13 cellular contexts compared by ENCODE assay signal in the genomic region with DNA sequence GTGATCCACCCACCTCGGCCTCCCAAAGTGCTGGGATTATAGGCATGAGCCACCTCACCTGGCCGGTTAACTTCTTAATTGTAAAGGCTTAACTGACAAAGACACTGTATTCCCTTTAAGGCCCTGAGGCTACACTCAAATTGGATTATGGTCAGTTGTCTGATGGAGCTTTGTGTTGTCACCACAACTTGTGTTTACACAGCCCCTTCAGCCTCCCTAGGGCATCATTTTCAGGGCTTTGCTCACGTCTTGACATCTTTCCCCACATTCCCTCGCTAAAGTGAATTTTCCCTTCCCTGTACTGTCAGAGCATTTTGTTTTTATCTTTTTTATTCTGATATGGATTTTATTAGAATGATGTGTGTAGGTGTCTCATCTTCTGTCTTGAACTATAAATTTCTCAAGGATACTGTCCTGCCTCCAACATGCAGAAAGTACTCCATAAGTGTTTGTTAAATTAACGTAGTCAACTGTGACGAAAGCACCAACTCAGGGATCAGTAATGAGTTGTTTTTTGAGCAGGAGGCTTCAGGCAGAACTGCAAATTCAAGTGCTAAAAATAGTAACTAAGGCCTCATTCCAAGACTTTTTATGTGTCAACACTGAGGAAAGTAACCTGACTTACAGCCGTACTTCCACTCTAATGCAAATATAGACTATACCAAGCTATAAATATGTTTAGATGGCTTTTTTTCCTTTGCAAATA.
DNase-seq lines count a peak whose midpoint lies in the region; ATAC-seq, FAIRE-seq and TF ChIP-seq lines count a peak whose summit lies in the region.
"Had no signal": no experiment of that assay in that cellular context is flagged by ENCODE, and none has a peak within 500 bp of the region (broad histone marks: within the 10 kb centered on the region; RNA-seq: fewer than 3 reads in every experiment).

No MANE protein-coding gene starts in this region.

- H3K4me1 ChIP-seq in HEK293 (ENCODE audit: control insufficient read depth, insufficient read depth, low read length) = peaks cover 10% of the 10 kb centered on the region
- peaks cover 4 to 5% of the 10 kb centered on the region in 2 donors for H3K4me1 ChIP-seq in kidney (ENCODE audit: control insufficient read depth in 1 of 2, insufficient read depth in 1 of 2, low read depth in 1 of 2, low read length in 2 of 2)
- H3K4me1 ChIP-seq in thoracic aorta (ENCODE audit: control insufficient read depth in 1 of 2, low read depth in 2 of 2) = peaks cover 9 to 23% of the 10 kb centered on the region in 2 donors

- peak overlapping the region; percentile 39 to 93 (median 66) for H3K27ac Mint-ChIP-seq in brain

- CTCF ChIA-PET in HEK293 (lab: Yijun Ruan, JAX) = interaction anchor here (0.6 to 1.8 kb wide), 2 partner anchors 24 to 36 kb away, joined by 3 to 4 read pairs; no protein-coding TSS in a partner anchor

- H3K36me3 ChIP-seq in HEK293 (ENCODE audit: control insufficient read depth in 2 of 2, insufficient read depth in 1 of 2, low read length in 2 of 2) (no peaks in the 10 kb centered on the region; a peak in 1 of 3 replicates), kidney (ENCODE audit: control insufficient read depth in 1 of 2, insufficient read depth in 2 of 2, low read length in 2 of 2) (peaks cover 0 to 4% of the 10 kb centered on the region in 2 donors), thoracic aorta (peaks cover 38% of the 10 kb centered on the region)
- H3K36me3 ChIP-seq: tibial nerve had no signal

- peak overlapping the region in 1 of 2 donors; percentile 7 for H3K9ac ChIP-seq in kidney (ENCODE audit: low read length in 2 of 2)

- FAIRE-seq in kidney (lab: Jason Lieb, UNC) = peak; percentile 81
- FAIRE-seq: islet of Langerhans had no signal

- TF ChIP-seq CTCF in HEK293 (tag by site-specific recombination; IDR thresholded peaks at IDR 0.05) (no peak), brain (conservative IDR thresholded peaks at IDR 0.05) (no peak), kidney (IDR thresholded peaks at IDR 0.05; ENCODE audit: borderline replicate concordance, extremely low read depth, insufficient read depth) (no peak), thoracic aorta (IDR thresholded peaks at IDR 0.05) (no peak), GM20000 (IDR thresholded peaks at IDR 0.05; ENCODE audit: extremely low read depth, missing control alignments) (no peak)

- POLR2A ChIA-PET in HEK293 (lab: Yijun Ruan, JAX) = no interaction called here

- in situ Hi-C loops in ACHN (cut with HindIII; ENCODE audit: low pct_ligation_motif_present, low pct_unique_long_range_greater_than_20kb, low sequenced_read_pairs) = no loop called here

- H3K27ac ChIP-seq in HEK293 (ENCODE audit: extremely low read depth, low read depth, low read length) (peak overlapping the region; percentile 77), kidney (ENCODE audit: low read depth in 2 of 2, low read length in 2 of 2) (peak overlapping the region; percentile 34 to 70), thoracic aorta (peak overlapping the region; percentile 73 to 78)
- H3K27ac ChIP-seq: tibial nerve had no signal

- H3K4me3 ChIP-seq in HEK293 (ENCODE audit: low read depth, low read length) (no peak overlapping the region), kidney (ENCODE audit: low read length in 2 of 2) (no peak overlapping the region), thoracic aorta (peak overlapping the region; percentile 22)
- H3K4me3 ChIP-seq: tibial nerve had no signal

- no peaks in the 10 kb centered on the region for H3K9me3 ChIP-seq in HEK293 (ENCODE audit: control insufficient read depth, insufficient read depth, low read depth, low read length)
- no peaks in the 10 kb centered on the region for H3K9me3 ChIP-seq in kidney (ENCODE audit: control insufficient read depth in 1 of 2, low read length in 2 of 2)
- H3K9me3 ChIP-seq in thoracic aorta = no peaks in the 10 kb centered on the region
- H3K9me3 ChIP-seq: tibial nerve had no signal

- H3K27me3 Mint-ChIP-seq in brain = no peaks in the 10 kb centered on the region

- H3K27me3 ChIP-seq in thoracic aorta (replicated peaks; ENCODE audit: insufficient read depth) = no peaks in the 10 kb centered on the region
- H3K27me3 ChIP-seq: tibial nerve had no signal

- H3K4me1 Mint-ChIP-seq in brain = peaks cover 14% of the 10 kb centered on the region

- no peaks in the 10 kb centered on the region for H3K36me3 Mint-ChIP-seq in brain

- no peak for DNase-seq in kidney
- no peak for DNase-seq in thoracic aorta (ENCODE audit: low spot score)
- no peak for DNase-seq in NCI-H128 (lab: John Stamatoyannopoulos, UW; ENCODE audit: unreplicated experiment)
- no peak for DNase-seq in GM20000 (ENCODE audit: low spot score)
- DNase-seq in ACHN = no peak
- DNase-seq: activated CD4-positive, CD25-positive, alpha-beta regulatory T cell; anterior cingulate cortex; stimulated activated CD4-positive, alpha-beta T cell treated with anti-CD3 and anti-CD28 coated beads, Interleukin-15, amount 100 ng/mL, for 24 hours had no signal

- peak overlapping the region in 2 of 5 experiments; percentile 60 to 67 for H3K4me3 Mint-ChIP-seq in brain

- peaks cover 0 to 3% (median 0%) of the 10 kb centered on the region in 5 experiments for H3K9me3 Mint-ChIP-seq in brain

- intact Hi-C loops in kidney (cut with DNase I) = no loop called here

- ATAC-seq in thoracic aorta (ENCODE audit: insufficient number of reproducible peaks, low FRiP score, low read depth) (no peak), GM19452 (IDR thresholded peaks at IDR 0.05; ENCODE audit: unreplicated experiment) (no peak)

TF ChIP-seq in HEK293, 187 proteins besides CTCF, POLR2A, EP300 and RAD21 (continues in another document):
- TF ChIP-seq BCL6B (tag by site-specific recombination; IDR thresholded peaks at IDR 0.05) (no peak), BCL11B (tag by site-specific recombination; IDR thresholded peaks at IDR 0.05; ENCODE audit: low read depth) (no peak), WT1 (tag by site-specific recombination; IDR thresholded peaks at IDR 0.05) (peak; percentile 93), ZNF670 (tag by site-specific recombination; IDR thresholded peaks at IDR 0.05; ENCODE audit: low read depth) (no peak), ZNF350 (tag by site-specific recombination; IDR thresholded peaks at IDR 0.05) (0 out of 2 replicates have a peak, but pooled peaks have one; percentile 22), ZNF629 (tag by site-specific recombination; IDR thresholded peaks at IDR 0.05) (peak; percentile 74), ZNF777 (tag by site-specific recombination; IDR thresholded peaks at IDR 0.05; ENCODE audit: borderline replicate concordance) (no peak), GLIS2 (tag by site-specific recombination; IDR thresholded peaks at IDR 0.05) (0 out of 2 replicates have a peak, but pooled peaks have one; percentile 16), ZBTB44 (tag by site-specific recombination; IDR thresholded peaks at IDR 0.05) (peak; percentile 47), INSM2 (tag by site-specific recombination; IDR thresholded peaks at IDR 0.05) (peak; percentile 58), ZBTB17 (tag by site-specific recombination; IDR thresholded peaks at IDR 0.05) (0 out of 2 replicates have a peak, but pooled peaks have one; percentile 24), ZNF664 (tag by site-specific recombination; IDR thresholded peaks at IDR 0.05) (0 out of 2 replicates have a peak, but pooled peaks have one; percentile 43)
- TF ChIP-seq, protein P1, sequence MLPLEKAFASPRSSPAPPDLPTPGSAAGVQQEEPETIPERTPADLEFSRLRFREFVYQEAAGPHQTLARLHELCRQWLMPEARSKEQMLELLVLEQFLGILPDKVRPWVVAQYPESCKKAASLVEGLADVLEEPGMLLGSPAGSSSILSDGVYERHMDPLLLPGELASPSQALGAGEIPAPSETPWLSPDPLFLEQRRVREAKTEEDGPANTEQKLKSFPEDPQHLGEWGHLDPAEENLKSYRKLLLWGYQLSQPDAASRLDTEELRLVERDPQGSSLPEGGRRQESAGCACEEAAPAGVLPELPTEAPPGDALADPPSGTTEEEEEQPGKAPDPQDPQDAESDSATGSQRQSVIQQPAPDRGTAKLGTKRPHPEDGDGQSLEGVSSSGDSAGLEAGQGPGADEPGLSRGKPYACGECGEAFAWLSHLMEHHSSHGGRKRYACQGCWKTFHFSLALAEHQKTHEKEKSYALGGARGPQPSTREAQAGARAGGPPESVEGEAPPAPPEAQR (tag by site-specific recombination; IDR thresholded peaks at IDR 0.05) = no peak
